Comparison of ENCODE assay signal across 8 cellular contexts in the genomic region with DNA sequence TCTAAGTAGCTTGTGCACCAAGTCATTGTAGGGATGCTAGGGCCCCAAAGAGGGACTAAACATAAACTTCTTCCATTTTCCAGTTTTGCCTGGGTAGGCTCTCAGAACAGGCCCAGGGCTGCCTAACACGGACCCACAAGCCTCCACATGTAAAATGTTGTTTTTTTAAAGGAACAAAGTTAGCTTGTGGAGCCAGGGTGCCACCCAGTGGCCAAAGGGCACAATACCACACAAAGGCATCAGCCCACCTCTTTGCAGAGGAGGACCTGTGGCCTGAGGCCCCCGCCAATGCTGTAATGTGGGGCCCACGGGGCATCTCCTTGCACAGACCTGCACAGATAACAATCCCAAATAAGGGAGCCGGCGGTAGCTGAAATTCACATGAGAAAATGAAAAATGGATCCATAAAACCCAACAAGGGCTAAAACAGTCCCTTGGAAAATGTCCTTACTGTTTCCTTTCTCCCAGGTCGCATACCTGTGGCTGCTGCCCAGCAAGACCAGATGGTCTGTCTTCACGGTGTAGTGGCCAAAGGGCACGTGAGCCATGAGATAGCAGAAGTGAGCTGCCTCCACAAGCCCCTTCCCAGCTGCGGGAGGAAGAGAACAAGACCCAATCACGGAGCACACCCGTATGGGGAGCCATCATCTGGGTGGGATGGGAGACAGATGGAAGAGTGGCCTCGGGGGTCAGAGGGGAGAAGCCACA. TPM values are rescaled to one million over a fixed set of nuclear protein-coding genes. Genes with fewer than 3 reads are reported as not detected.
DNase-seq lines count a peak whose midpoint lies in the region; ATAC-seq, FAIRE-seq and TF ChIP-seq lines count a peak whose summit lies in the region.

No MANE protein-coding gene starts in this region.

- 0 out of 2 replicates have a peak, but pooled peaks cover 5% of the 10 kb centered on the region for H3K4me1 ChIP-seq in HepG2 (ENCODE audit: insufficient read depth, low read length)

- H3K4me2 ChIP-seq in HepG2 (ENCODE audit: low read depth, low read length), result no peak overlapping the region

- peak; percentile 63 for ATAC-seq in activated CD4-positive, alpha-beta T cell treated with anti-CD3 and anti-CD28 coated beads for 36 hours
- peak; percentile 69 for ATAC-seq in GM21529 (IDR thresholded peaks at IDR 0.05; ENCODE audit: unreplicated experiment)
- peak; percentile 93 for ATAC-seq in HepG2

- TF ChIP-seq EP300 in HepG2 (IDR thresholded peaks at IDR 0.05; ENCODE audit: low read depth in 2 of 2, low read length in 2 of 2) (no peak), HepG2 (CRISPR knock-in tag; IDR thresholded peaks at IDR 0.05; ENCODE audit: borderline replicate concordance) (no peak)

- no peaks in the 10 kb centered on the region for H3K27me3 Mint-ChIP-seq in activated CD4-positive, alpha-beta T cell treated with anti-CD3 and anti-CD28 coated beads for 36 hours
- H3K27me3 Mint-ChIP-seq in type B pancreatic cell, result peaks cover 6% of the 10 kb centered on the region

- POLR2A ChIA-PET in activated CD4-positive, alpha-beta T cell treated with anti-CD3 and anti-CD28 coated beads for 36 hours (lab: Charles Lee), result no interaction called here
- POLR2A ChIA-PET in HepG2 (lab: Yijun Ruan, JAX), result no interaction called here

- TF ChIP-seq RAD21 in HepG2 (CRISPR knock-in tag; IDR thresholded peaks at IDR 0.05), result peak; percentile 76

- H3K9me3 ChIP-seq in HepG2 (ENCODE audit: low read length), result no peaks in the 10 kb centered on the region

- TF ChIP-seq CTCF in LNCAP (IDR thresholded peaks at IDR 0.05), result peak; percentile 99
- TF ChIP-seq CTCF in HepG2 (CRISPR knock-in tag; IDR thresholded peaks at IDR 0.05), result peak; percentile 89
- TF ChIP-seq CTCF in type B pancreatic cell (conservative IDR thresholded peaks at IDR 0.05), result peak; percentile 95

- peaks cover 4 to 10% of the 10 kb centered on the region in 2 experiments; a peak in 3 of 5 replicates for H3K36me3 ChIP-seq in HepG2 (replicated peaks in 1 of 2; ENCODE audit: control insufficient read depth in 1 of 2, insufficient read depth in 2 of 2, low read length in 2 of 2)

- in situ Hi-C loops in HepG2 (cut with HindIII; ENCODE audit: extremely low pct_ligation_motif_present, low pct_unique_long_range_greater_than_20kb), result loop anchor here (25.0 kb wide), 1 partner anchor 1034 kb away; no protein-coding TSS in a partner anchor

- H4K20me1 ChIP-seq in HepG2 (ENCODE audit: insufficient read depth, low read length), result no peaks in the 10 kb centered on the region

- no peaks in the 10 kb centered on the region for H3K27me3 ChIP-seq in HepG2 (ENCODE audit: control insufficient read depth in 1 of 2, insufficient read depth in 2 of 2, low read length in 2 of 2)

- no peaks in the 10 kb centered on the region for H3K36me3 Mint-ChIP-seq in activated CD4-positive, alpha-beta T cell treated with anti-CD3 and anti-CD28 coated beads for 36 hours (ENCODE audit: low read depth)
- no peaks in the 10 kb centered on the region for H3K36me3 Mint-ChIP-seq in type B pancreatic cell

- no TSS peak for BruUV-seq in HepG2 (replicated peaks; lab: Mats Ljungman, UMichigan)

- no peak for TF ChIP-seq POLR2A in HepG2 (IDR thresholded peaks at IDR 0.05; ENCODE audit: insufficient read depth in 1 of 2, low read depth in 2 of 2, low read length in 2 of 2)

- DNase-seq in activated CD4-positive, alpha-beta T cell treated with anti-CD3 and anti-CD28 coated beads for 36 hours, result peak; percentile 66
- no peak for DNase-seq in activated CD4-positive, alpha-beta T cell treated with anti-CD3 and anti-CD28 coated beads for 4 hours
- peak; percentile 72 for DNase-seq in RPMI8226
- peak; percentile 57 for DNase-seq in cerebellar cortex (ENCODE audit: low spot score)
- DNase-seq in HepG2 (ENCODE audit: low spot score), result peak; percentile 57
- DNase-seq in type B pancreatic cell (ENCODE audit: extremely low spot score, unreplicated experiment), result peak; percentile 79

- intact Hi-C loops in activated CD4-positive, alpha-beta T cell treated with anti-CD3 and anti-CD28 coated beads for 36 hours (cut with DNase I, micrococcal nuclease), result loop anchor here (1.0 to 10.0 kb wide), 5 partner anchors 689 to 1391 kb away; no protein-coding TSS in a partner anchor
- intact Hi-C loops in HepG2 (cut with micrococcal nuclease; ENCODE audit: unreplicated experiment), result loop anchor here (1.0 to 5.0 kb wide), 4 partner anchors 166 to 1049 kb away; no protein-coding TSS in a partner anchor

- peak; percentile 81 for FAIRE-seq in HepG2 (lab: Jason Lieb, UNC)

- CTCF ChIA-PET in activated CD4-positive, alpha-beta T cell treated with anti-CD3 and anti-CD28 coated beads for 36 hours (lab: Charles Lee), result interaction anchor here (0.6 to 1.9 kb wide), 7 partner anchors 16 to 1386 kb away, joined by 4 to 7 read pairs (median 5); no protein-coding TSS in a partner anchor
- CTCF ChIA-PET in HepG2 (lab: Yijun Ruan, JAX; ENCODE audit: low intra/inter-chr PET ratio, low total read pairs), result interaction anchor here (1.1 to 2.0 kb wide), 3 partner anchors 244 to 1049 kb away, joined by 3 to 10 read pairs (median 5); no protein-coding TSS in a partner anchor

- WGBS in HepG2 (ENCODE audit: low lambda C conversion rate), result 39% methylated on average over 12 of the region's 12 CpGs

- no peak overlapping the region for H3K4me3 ChIP-seq in HepG2 (replicated peaks in 1 of 3; ENCODE audit: insufficient read depth in 1 of 3, low read depth in 2 of 3, low read length in 3 of 3)

- no peak overlapping the region for H2AFZ ChIP-seq in HepG2 (ENCODE audit: low read length)

- no peak overlapping the region for H3K4me3 Mint-ChIP-seq in activated CD4-positive, alpha-beta T cell treated with anti-CD3 and anti-CD28 coated beads for 36 hours
- no peak overlapping the region for H3K4me3 Mint-ChIP-seq in type B pancreatic cell

- no peak overlapping the region for H3K27ac Mint-ChIP-seq in activated CD4-positive, alpha-beta T cell treated with anti-CD3 and anti-CD28 coated beads for 36 hours
- peak overlapping the region; percentile 27 for H3K27ac Mint-ChIP-seq in type B pancreatic cell

- H3K4me1 Mint-ChIP-seq in activated CD4-positive, alpha-beta T cell treated with anti-CD3 and anti-CD28 coated beads for 36 hours, result no peaks in the 10 kb centered on the region
- peaks cover 30% of the 10 kb centered on the region for H3K4me1 Mint-ChIP-seq in type B pancreatic cell (ENCODE audit: unreplicated experiment)

- H3K27ac ChIP-seq in HepG2 (ENCODE audit: extremely low read length, insufficient read depth, low read length), result no peak overlapping the region

- H3K79me2 ChIP-seq in HepG2 (ENCODE audit: insufficient read depth, low read length), result no peaks in the 10 kb centered on the region

- no peaks in the 10 kb centered on the region for H3K9me3 Mint-ChIP-seq in activated CD4-positive, alpha-beta T cell treated with anti-CD3 and anti-CD28 coated beads for 36 hours (ENCODE audit: low read depth)
- no peaks in the 10 kb centered on the region for H3K9me3 Mint-ChIP-seq in type B pancreatic cell

- no peak overlapping the region for H3K9ac ChIP-seq in HepG2 (ENCODE audit: insufficient read depth, low read depth, low read length)

TF ChIP-seq in HepG2, 621 proteins besides CTCF, POLR2A, EP300 and RAD21 (continues in another document):
- TF ChIP-seq HDAC2 (CRISPR knock-in tag; IDR thresholded peaks at IDR 0.05) (no peak), PHF5A (CRISPR knock-in tag; IDR thresholded peaks at IDR 0.05; ENCODE audit: low read depth, unreplicated experiment) (no peak), ZBTB33 (CRISPR knock-in tag; IDR thresholded peaks at IDR 0.05) (no peak), SP4 (CRISPR knock-in tag; IDR thresholded peaks at IDR 0.05) (no peak), HNRNPL (IDR thresholded peaks at IDR 0.05; ENCODE audit: low read depth, low read length) (no peak), ZNF205 (CRISPR knock-in tag; IDR thresholded peaks at IDR 0.05) (no peak)

RNA-seq across cellular contexts. Expression of gene SEC16B, which starts 23.8 kb away (rescaled TPM):
- total RNA-seq in activated CD4-positive, alpha-beta T cell treated with anti-CD3 and anti-CD28 coated beads for 36 hours, result not detected
- total RNA-seq in HepG2 (2016; rRNA removed; fragmentation: Illumina TruSeq; extraction: Trizol), result 5.3 and 5.8 TPM in 2 replicates
- total RNA-seq in HepG2 (2016; cell fraction: cytosol; rRNA removed; fragmentation: Illumina TruSeq; extraction: Trizol; ENCODE audit: low read depth), result 0.26 and 0.61 TPM in 2 replicates
- total RNA-seq in HepG2 (2016; cell fraction: insoluble cytoplasmic fraction; rRNA removed; fragmentation: Illumina TruSeq; extraction: Trizol), result 5.5 and 5.9 TPM in 2 replicates
- 1.7 and 1.8 TPM in 2 replicates for total RNA-seq in HepG2 (2016; cell fraction: membrane; rRNA removed; fragmentation: Illumina TruSeq; extraction: Trizol)
- total RNA-seq in HepG2 (2016; cell fraction: nucleus; rRNA removed; fragmentation: Illumina TruSeq; extraction: Trizol), result 4.7 and 7.1 TPM in 2 replicates
- polyA plus RNA-seq in HepG2 (2011; rRNA removed), result 4.6 and 6.9 TPM in 2 replicates
- polyA plus RNA-seq in HepG2 (2011; cell fraction: cytosol; rRNA removed), result 2.9 and 3.8 TPM in 2 replicates
- polyA plus RNA-seq in HepG2 (2011; cell fraction: nucleus; rRNA removed), result 16.5 and 18.0 TPM in 2 replicates
- 3.5 and 6.2 TPM in 2 replicates for polyA plus RNA-seq in HepG2 (2012)
- 0.64 and 0.66 TPM in 2 replicates for polyA plus RNA-seq in HepG2 (2016; cell fraction: cytosol; fragmentation: Illumina TruSeq; extraction: Trizol; ENCODE audit: low read depth)
- 5.1 and 5.9 TPM in 2 replicates for polyA plus RNA-seq in HepG2 (2016; cell fraction: insoluble cytoplasmic fraction; fragmentation: Illumina TruSeq; extraction: Trizol; ENCODE audit: low read depth)
- polyA plus RNA-seq in HepG2 (2016; cell fraction: membrane; fragmentation: Illumina TruSeq; extraction: Trizol; ENCODE audit: low read depth), result 1.5 and 1.7 TPM in 2 replicates
- 8.9 and 9.0 TPM in 2 replicates for polyA plus RNA-seq in HepG2 (2016; cell fraction: nucleus; fragmentation: Illumina TruSeq; extraction: Trizol; ENCODE audit: insufficient read depth, low read depth)
- 0.23 and 7.7 TPM in 2 replicates for polyA minus RNA-seq in HepG2 (2011; rRNA and poly(A)+ RNA removed; ENCODE audit: low replicate concordance)
- polyA minus RNA-seq in HepG2 (2011; cell fraction: cytosol; rRNA and poly(A)+ RNA removed), result 1.5 and 1.8 TPM in 2 replicates
- polyA minus RNA-seq in HepG2 (2011; cell fraction: nucleus; rRNA and poly(A)+ RNA removed), result 9.7 and 11.6 TPM in 2 replicates
- 0.69 and 1.3 TPM in 2 replicates for total RNA-seq in type B pancreatic cell (ENCODE audit: low replicate concordance)

Comparison
In these comparisons a context has a peak if more than half of its experiments do, and no peak if none do; other contexts are left out.
1. DNase-seq: peak in activated CD4-positive, alpha-beta T cell treated with anti-CD3 and anti-CD28 coated beads for 36 hours (single experiment), RPMI8226 (single experiment), cerebellar cortex (single experiment), HepG2 (single experiment) and type B pancreatic cell (single experiment); none in activated CD4-positive, alpha-beta T cell treated with anti-CD3 and anti-CD28 coated beads for 4 hours (0 of 2).
2. Peak in every context shown above with its lines, with median percentiles within 50 percentile points of each other: ATAC-seq and CTCF ChIP-seq.